ENCODE assay signal across 17 cellular contexts in genomic region chr10:11429439-11430052, GRCh38.
"Had no signal": no experiment of that assay in that cellular context is flagged by ENCODE, and none has a peak within 500 bp of the region (broad histone marks: within the 10 kb centered on the region; RNA-seq: fewer than 3 reads in every experiment).

No MANE protein-coding gene starts in this region.

- ATAC-seq: activated CD4-positive, CD25-positive, alpha-beta regulatory T cell treated with anti-CD3 and anti-CD28 coated beads, Interleukin-2, amount 50 U/mL, for 24 hours; activated T-helper 17 cell treated with anti-CD3 and anti-CD28 coated beads, Interleukin-2, amount 50 U/mL, for 72 hours; esophagus mucosa; left lobe of liver; psoas muscle; right lobe of liver; stimulated activated naive CD8-positive, alpha-beta T cell treated with anti-CD3 and anti-CD28 coated beads, Interleukin-15, amount 100 ng/mL, for 72 hours had no signal

- H3K27me3 Mint-ChIP-seq: activated T-helper 17 cell treated with anti-CD3 and anti-CD28 coated beads, Interleukin-2, amount 50 U/mL, for 72 hours; naive B cell; stimulated activated naive CD8-positive, alpha-beta T cell treated with anti-CD3 and anti-CD28 coated beads, Interleukin-15, amount 100 ng/mL, for 72 hours had no signal

- H3K36me3 Mint-ChIP-seq: neural progenitor cell had no signal

- H3K27ac ChIP-seq: breast epithelium, dorsolateral prefrontal cortex, neural progenitor cell, psoas muscle, right lobe of liver, spleen, upper lobe of right lung had no signal

- H3K4me2 ChIP-seq: neural progenitor cell had no signal

- H2AFZ ChIP-seq: neural progenitor cell had no signal

- H3K27ac Mint-ChIP-seq: activated T-helper 17 cell treated with anti-CD3 and anti-CD28 coated beads, Interleukin-2, amount 50 U/mL, for 72 hours; naive B cell; neural progenitor cell had no signal

- H3K9me3 ChIP-seq: psoas muscle, right lobe of liver, upper lobe of right lung had no signal

- H3K27me3 ChIP-seq: breast epithelium, neural progenitor cell, right lobe of liver, spleen, upper lobe of right lung had no signal

- DNase-seq: activated naive CD4-positive, alpha-beta T cell treated with Interleukin-2 at 50 U/mL for 16 hours; anterior cingulate cortex; dorsolateral prefrontal cortex; midbrain; naive B cell; psoas muscle; right lobe of liver; spleen; stimulated activated naive CD8-positive, alpha-beta T cell treated with anti-CD3 and anti-CD28 coated beads, Interleukin-15, amount 100 ng/mL, for 72 hours; T-helper 9 cell; upper lobe of right lung had no signal

- H3K4me1 ChIP-seq: breast epithelium, psoas muscle, right lobe of liver, upper lobe of right lung had no signal

- H3K4me3 ChIP-seq: breast epithelium, dorsolateral prefrontal cortex, neural progenitor cell, psoas muscle, right lobe of liver, spleen, upper lobe of right lung had no signal

- H3K9ac ChIP-seq: neural progenitor cell had no signal

- H3K36me3 ChIP-seq: breast epithelium, neural progenitor cell, right lobe of liver, spleen, upper lobe of right lung had no signal

- H3K4me3 Mint-ChIP-seq: activated T-helper 17 cell treated with anti-CD3 and anti-CD28 coated beads, Interleukin-2, amount 50 U/mL, for 72 hours; naive B cell; neural progenitor cell; stimulated activated naive CD8-positive, alpha-beta T cell treated with anti-CD3 and anti-CD28 coated beads, Interleukin-15, amount 100 ng/mL, for 72 hours had no signal

- H3K4me1 Mint-ChIP-seq: naive B cell; stimulated activated naive CD8-positive, alpha-beta T cell treated with anti-CD3 and anti-CD28 coated beads, Interleukin-15, amount 100 ng/mL, for 72 hours had no signal
